34 cellular contexts compared by ENCODE assay signal in genomic region chr16:505479-506245, GRCh38. TPM values are rescaled to one million over a fixed set of nuclear protein-coding genes. Genes with fewer than 3 reads are reported as not detected.
DNase-seq lines count a peak whose midpoint lies in the region; ATAC-seq, FAIRE-seq and TF ChIP-seq lines count a peak whose summit lies in the region.
"Had no signal": no experiment of that assay in that cellular context is flagged by ENCODE, and none has a peak within 500 bp of the region (broad histone marks: within the 10 kb centered on the region; RNA-seq: fewer than 3 reads in every experiment).

No MANE protein-coding gene starts in this region.

- H3K27ac ChIP-seq in psoas muscle (no peak overlapping the region), spleen (no peak overlapping the region)
- H3K27ac ChIP-seq: brain microvascular endothelial cell, KMS-11 had no signal

- TF ChIP-seq CTCF in bronchial epithelial cell (IDR thresholded peaks at IDR 0.05; ENCODE audit: insufficient read depth, low read length, severe bottlenecking): no peak
- no peak for TF ChIP-seq CTCF in nephron progenitor cell (IDR thresholded peaks at IDR 0.05)
- TF ChIP-seq CTCF in psoas muscle (IDR thresholded peaks at IDR 0.05): no peak
- TF ChIP-seq CTCF in spleen (IDR thresholded peaks at IDR 0.05 in 8 of 11, conservative IDR thresholded peaks at IDR 0.05 in 3 of 11): no peak
- TF ChIP-seq CTCF in BE2C (IDR thresholded peaks at IDR 0.05; ENCODE audit: low read depth, low read length): no peak

- TF ChIP-seq POLR2A in spleen (IDR thresholded peaks at IDR 0.05): no peak
- no peak for TF ChIP-seq POLR2A in erythroblast (IDR thresholded peaks at IDR 0.05; ENCODE audit: low read length)

- intact Hi-C loops in psoas muscle (cut with DNase I) (no loop called here), spleen (cut with DNase I; ENCODE audit: low total_unique reads) (no loop called here)

- 88 to 90% (median 89%) methylated on average over 33 of the region's 33 CpGs for WGBS in psoas muscle, 3 donors
- WGBS in spleen, 5 donors: 87 to 93% (median 92%) methylated on average over 28 to 33 of the region's 33 CpGs

- no peak overlapping the region for H3K4me3 Mint-ChIP-seq in nephron progenitor cell
- H3K4me3 Mint-ChIP-seq: activated CD8-positive, alpha-beta T cell treated with anti-CD3 and anti-CD28 coated beads, Interleukin-2, amount 10 ng/mL, durations not matched to agents 7 days and 5 days; activated naive CD4-positive, alpha-beta T cell treated with anti-CD3 and anti-CD28 coated beads, Interleukin-2, amount 50 U/mL, for 24 hours; activated T-helper 17 cell treated with anti-CD3 and anti-CD28 coated beads, Interleukin-2, amount 50 U/mL, for 72 hours; CD4-positive, CD25-positive, alpha-beta regulatory T cell; stimulated activated memory B cell treated with anti-CD40 and anti-IgM and Interleukin-4, amounts not matched to agents 10 μg/mL and 1 μg/mL and 100 μg/mL, for 72 hours; T-helper 2 cell treated with Interferon-gamma antibody and Interleukin-4, amounts not matched to agents 5 μg/mL and 100 μg/mL, for 36 hours; type B pancreatic cell had no signal

- DNase-seq in NCI-H187 (lab: John Stamatoyannopoulos, UW): peak; percentile 15 to 38
- no peak for DNase-seq in NCI-H187 treated with DMSO at 0.1 percent for 48 hours (lab: John Stamatoyannopoulos, UW)
- DNase-seq in bronchial epithelial cell (ENCODE audit: low read depth): no peak
- no peak for DNase-seq in nephron progenitor cell
- DNase-seq in psoas muscle: no peak
- DNase-seq in spleen: no peak
- no peak for DNase-seq in BE2C
- DNase-seq in erythroblast (lab: John Stamatoyannopoulos, UW): no peak
- DNase-seq: activated CD8-positive, alpha-beta T cell treated with anti-CD3 and anti-CD28 coated beads, Interleukin-2, amount 10 ng/mL, durations not matched to agents 7 days and 5 days; amniotic stem cell; brain microvascular endothelial cell; Calu3; CD4-positive, CD25-positive, alpha-beta regulatory T cell; DMS79; GOT3; kidney; MM.1S; NCI-H1436; NCI-H2107; NCI-H446; NCI-H774; SIG-M5 had no signal

- H3K9me3 Mint-ChIP-seq in nephron progenitor cell: no peaks in the 10 kb centered on the region
- H3K9me3 Mint-ChIP-seq: activated naive CD4-positive, alpha-beta T cell treated with anti-CD3 and anti-CD28 coated beads, Interleukin-2, amount 50 U/mL, for 24 hours; activated T-helper 17 cell treated with anti-CD3 and anti-CD28 coated beads, Interleukin-2, amount 50 U/mL, for 72 hours; CD4-positive, CD25-positive, alpha-beta regulatory T cell; stimulated activated memory B cell treated with anti-CD40 and anti-IgM and Interleukin-4, amounts not matched to agents 10 μg/mL and 1 μg/mL and 100 μg/mL, for 72 hours; T-helper 2 cell treated with Interferon-gamma antibody and Interleukin-4, amounts not matched to agents 5 μg/mL and 100 μg/mL, for 36 hours; type B pancreatic cell had no signal

- no peaks in the 10 kb centered on the region for H3K27me3 ChIP-seq in bronchial epithelial cell (ENCODE audit: control insufficient read depth, insufficient read depth, low read length)
- no peaks in the 10 kb centered on the region for H3K27me3 ChIP-seq in psoas muscle (ENCODE audit: insufficient read depth in 3 of 3, low read length in 2 of 3)
- H3K27me3 ChIP-seq in spleen (replicated peaks in 1 of 7): no peaks in the 10 kb centered on the region
- no peaks in the 10 kb centered on the region for H3K27me3 ChIP-seq in BE2C
- H3K27me3 ChIP-seq: brain microvascular endothelial cell had no signal

- H3K4me1 ChIP-seq in psoas muscle (no peaks in the 10 kb centered on the region), spleen (peaks cover 0 to 9% (median 0%) of the 10 kb centered on the region in 6 donors), BE2C (no peaks in the 10 kb centered on the region)

- ATAC-seq in psoas muscle: no peak
- ATAC-seq: activated CD8-positive, alpha-beta T cell treated with anti-CD3 and anti-CD28 coated beads, Interleukin-2, amount 10 ng/mL, durations not matched to agents 7 days and 5 days; activated T-helper 17 cell treated with anti-CD3 and anti-CD28 coated beads, Interleukin-2, amount 50 U/mL, for 72 hours; stimulated activated memory B cell treated with anti-CD40 and anti-IgM and Interleukin-4, amounts not matched to agents 10 μg/mL and 1 μg/mL and 100 μg/mL, for 72 hours had no signal

- FAIRE-seq in bronchial epithelial cell (lab: Jason Lieb, UNC): peak; percentile 73
- FAIRE-seq: G401.6, kidney, RCC 7860 had no signal

- peaks cover 34% of the 10 kb centered on the region for H3K4me1 Mint-ChIP-seq in nephron progenitor cell
- H3K4me1 Mint-ChIP-seq: activated naive CD4-positive, alpha-beta T cell treated with anti-CD3 and anti-CD28 coated beads, Interleukin-2, amount 50 U/mL, for 24 hours; activated T-helper 17 cell treated with anti-CD3 and anti-CD28 coated beads, Interleukin-2, amount 50 U/mL, for 72 hours; CD4-positive, CD25-positive, alpha-beta regulatory T cell; stimulated activated memory B cell treated with anti-CD40 and anti-IgM and Interleukin-4, amounts not matched to agents 10 μg/mL and 1 μg/mL and 100 μg/mL, for 72 hours had no signal

- H3K27ac Mint-ChIP-seq in nephron progenitor cell: peak overlapping the region; percentile 33
- H3K27ac Mint-ChIP-seq: activated CD8-positive, alpha-beta T cell treated with anti-CD3 and anti-CD28 coated beads, Interleukin-2, amount 10 ng/mL, durations not matched to agents 7 days and 5 days; activated naive CD4-positive, alpha-beta T cell treated with anti-CD3 and anti-CD28 coated beads, Interleukin-2, amount 50 U/mL, for 24 hours; activated T-helper 17 cell treated with anti-CD3 and anti-CD28 coated beads, Interleukin-2, amount 50 U/mL, for 72 hours; CD4-positive, CD25-positive, alpha-beta regulatory T cell; stimulated activated memory B cell treated with anti-CD40 and anti-IgM and Interleukin-4, amounts not matched to agents 10 μg/mL and 1 μg/mL and 100 μg/mL, for 72 hours; T-helper 2 cell treated with Interferon-gamma antibody and Interleukin-4, amounts not matched to agents 5 μg/mL and 100 μg/mL, for 36 hours; type B pancreatic cell had no signal

- peaks cover 36% of the 10 kb centered on the region for H3K36me3 Mint-ChIP-seq in nephron progenitor cell (ENCODE audit: low read depth)
- H3K36me3 Mint-ChIP-seq: activated naive CD4-positive, alpha-beta T cell treated with anti-CD3 and anti-CD28 coated beads, Interleukin-2, amount 50 U/mL, for 24 hours; CD4-positive, CD25-positive, alpha-beta regulatory T cell; type B pancreatic cell had no signal

- H3K36me3 ChIP-seq in bronchial epithelial cell (ENCODE audit: control insufficient read depth, insufficient read depth, low read length) (peaks cover 4% of the 10 kb centered on the region), psoas muscle (ENCODE audit: insufficient read depth in 1 of 2, low read depth in 1 of 2) (peaks cover 2 to 58% of the 10 kb centered on the region in 2 donors), spleen (peaks cover 0 to 65% (median 18%) of the 10 kb centered on the region in 6 donors), BE2C (no peaks in the 10 kb centered on the region)

- H3K27me3 Mint-ChIP-seq in nephron progenitor cell (ENCODE audit: low read depth, poor library complexity): peaks cover 7% of the 10 kb centered on the region
- H3K27me3 Mint-ChIP-seq: activated naive CD4-positive, alpha-beta T cell treated with anti-CD3 and anti-CD28 coated beads, Interleukin-2, amount 50 U/mL, for 24 hours; activated T-helper 17 cell treated with anti-CD3 and anti-CD28 coated beads, Interleukin-2, amount 50 U/mL, for 72 hours; CD4-positive, CD25-positive, alpha-beta regulatory T cell; stimulated activated memory B cell treated with anti-CD40 and anti-IgM and Interleukin-4, amounts not matched to agents 10 μg/mL and 1 μg/mL and 100 μg/mL, for 72 hours; type B pancreatic cell had no signal

- H3K9me3 ChIP-seq in psoas muscle (no peaks in the 10 kb centered on the region), spleen (no peaks in the 10 kb centered on the region), BE2C (no peaks in the 10 kb centered on the region)

- H3K4me3 ChIP-seq in bronchial epithelial cell (ENCODE audit: low read depth, low read length) (no peak overlapping the region), psoas muscle (no peak overlapping the region), spleen (no peak overlapping the region), BE2C (ENCODE audit: low read depth, low read length) (no peak overlapping the region)

RNA-seq across cellular contexts. Expression of gene CAPN15, which starts 21.9 kb away (rescaled TPM):
- total RNA-seq in bronchial epithelial cell (27.1 and 31.9 TPM in 2 replicates), psoas muscle (10 to 100 TPM; 15.5 to 32.1 (median 26.8) TPM), spleen (10 to 100 TPM; 48.1 to 71.7 (median 63.9) TPM)
- polyA plus RNA-seq in psoas muscle (10 to 100 TPM; 14.9 to 26.4 (median 22.6) TPM), spleen (10 to 100 TPM; 25.8 to 65.0 (median 36.4) TPM)
- polyA plus RNA-seq in BE2C (2012; ENCODE audit: insufficient read depth, insufficient read length, low read depth): 198 TPM

RNA-seq across cellular contexts. Expression of gene PRR35, which starts 54.5 kb away (rescaled TPM):
- total RNA-seq in bronchial epithelial cell (not detected in 2 replicates), psoas muscle (not detected), spleen (not detected)
- polyA plus RNA-seq in psoas muscle (not detected), spleen (not detected)
- polyA plus RNA-seq in BE2C (2012; ENCODE audit: insufficient read depth, insufficient read length, low read depth): 0.91 TPM
- total RNA-seq: A172; activated CD8-positive, alpha-beta T cell treated with anti-CD3 and anti-CD28 coated beads, Interleukin-2, amount 10 ng/mL, durations not matched to agents 7 days and 5 days; activated T-helper 17 cell treated with anti-CD3 and anti-CD28 coated beads, Interleukin-2, amount 50 U/mL, for 72 hours; Calu3; CD4-positive, CD25-positive, alpha-beta regulatory T cell; epithelial cell of proximal tubule; liver; pulmonary artery endothelial cell had no signal
- polyA plus RNA-seq: CD4-positive, CD25-positive, alpha-beta regulatory T cell; liver had no signal

Comparison
In these comparisons a context has a peak if more than half of its experiments do, and no peak if none do; other contexts are left out.
1. DNase-seq: peak in NCI-H187 (2 of 2); none in NCI-H187 treated with DMSO at 0.1 percent for 48 hours (single experiment), bronchial epithelial cell (single experiment), nephron progenitor cell (single experiment), psoas muscle (0 of 2), spleen (single experiment), BE2C (single experiment) and erythroblast (0 of 2).